Comparison of ENCODE assay signal across 9 cellular contexts in genomic region chr20:53657289-53657678, GRCh38.
DNase-seq lines count a peak whose midpoint lies in the region; ATAC-seq, FAIRE-seq and TF ChIP-seq lines count a peak whose summit lies in the region.
"Had no signal": no experiment of that assay in that cellular context is flagged by ENCODE, and none has a peak within 500 bp of the region (broad histone marks: within the 10 kb centered on the region; RNA-seq: fewer than 3 reads in every experiment).

No MANE protein-coding gene starts in this region.

- CTCF ChIA-PET in CD4-positive, alpha-beta T cell (lab: Charles Lee): interaction anchor here (0.6 to 1.5 kb wide), 4 partner anchors 11 to 259 kb away, joined by 3 to 7 read pairs (median 4); no protein-coding TSS in a partner anchor
- CTCF ChIA-PET in HEK293 (lab: Yijun Ruan, JAX): no interaction called here

- H2AFZ ChIP-seq in osteoblast (ENCODE audit: low read length): no peak overlapping the region

- ATAC-seq in CD4-positive, alpha-beta T cell (ENCODE audit: poor library complexity): no peak
- no peak for ATAC-seq in HG03457 (IDR thresholded peaks at IDR 0.05; ENCODE audit: unreplicated experiment)

- H4K20me1 ChIP-seq in osteoblast (ENCODE audit: insufficient read depth, low read length): no peaks in the 10 kb centered on the region

- no peak for FAIRE-seq in frontal cortex (lab: Jason Lieb, UNC)

- H3K36me3 ChIP-seq in HEK293 (ENCODE audit: control insufficient read depth in 2 of 2, insufficient read depth in 1 of 2, low read length in 2 of 2) (no peaks in the 10 kb centered on the region), adipocyte (ENCODE audit: control insufficient read depth, insufficient read depth, low read length, severe bottlenecking) (no peaks in the 10 kb centered on the region), osteoblast (ENCODE audit: insufficient read depth, low read length) (no peaks in the 10 kb centered on the region)

- peaks cover 80% of the 10 kb centered on the region for H3K4me1 Mint-ChIP-seq in CD4-positive, alpha-beta T cell (ENCODE audit: low read depth)

- H3K36me3 Mint-ChIP-seq in CD4-positive, alpha-beta T cell (ENCODE audit: low read depth): no peaks in the 10 kb centered on the region

- TF ChIP-seq CTCF in CD4-positive, alpha-beta T cell (IDR thresholded peaks at IDR 0.05): no peak
- TF ChIP-seq CTCF in HEK293 (tag by site-specific recombination; IDR thresholded peaks at IDR 0.05): no peak
- no peak for TF ChIP-seq CTCF in osteoblast (IDR thresholded peaks at IDR 0.05; ENCODE audit: extremely low read depth, low read depth, low read length)

- no peaks in the 10 kb centered on the region for H3K27me3 ChIP-seq in CD4-positive, alpha-beta T cell (ENCODE audit: control insufficient read depth, insufficient read depth, low read length)
- H3K27me3 ChIP-seq in adipocyte (replicated peaks; ENCODE audit: control insufficient read depth, insufficient read depth, low read length) (no peaks in the 10 kb centered on the region), osteoblast (ENCODE audit: insufficient read depth, low read length) (no peaks in the 10 kb centered on the region)

- DNase-seq in CD4-positive, alpha-beta T cell: no peak
- DNase-seq in adipocyte (ENCODE audit: low read depth): no peak
- DNase-seq in osteoblast (ENCODE audit: insufficient read length, low spot score, missing footprints): no peak
- DNase-seq in Ammon's horn (ENCODE audit: low spot score): no peak
- no peak for DNase-seq in frontal cortex (ENCODE audit: low spot score in 2 of 2)
- no peak for DNase-seq in NOMO-1 (lab: John Stamatoyannopoulos, UW; ENCODE audit: unreplicated experiment in 2 of 2)
- DNase-seq: SIG-M5 had no signal

- H3K27me3 Mint-ChIP-seq in CD4-positive, alpha-beta T cell: no peaks in the 10 kb centered on the region

- intact Hi-C loops in CD4-positive, alpha-beta T cell (cut with DNase I, micrococcal nuclease): loop anchor here (5.0 kb wide), 2 partner anchors 35 to 95 kb away; no protein-coding TSS in a partner anchor

- POLR2A ChIA-PET in CD4-positive, alpha-beta T cell (lab: Charles Lee): interaction anchor here (1.0 to 3.5 kb wide), 4 partner anchors 14 to 215 kb away, joined by 3 to 17 read pairs (median 12); partner anchors contain the start of gene ZNF217
- POLR2A ChIA-PET in HEK293 (lab: Yijun Ruan, JAX): interaction anchor here (0.7 kb wide), 1 partner anchor 12 kb away, joined by 6 read pairs; no protein-coding TSS in a partner anchor

- peak overlapping the region; percentile 59 for H3K4me2 ChIP-seq in osteoblast (ENCODE audit: insufficient read depth, low read length)

- peak overlapping the region; percentile 74 for H3K9ac ChIP-seq in adipocyte (ENCODE audit: low read length)

- H3K4me1 ChIP-seq in HEK293 (ENCODE audit: control insufficient read depth, insufficient read depth, low read length): 0 out of 2 replicates have a peak, but pooled peaks cover 8% of the 10 kb centered on the region
- peaks cover 63% of the 10 kb centered on the region for H3K4me1 ChIP-seq in adipocyte (ENCODE audit: control insufficient read depth, insufficient read depth, low read length)
- H3K4me1 ChIP-seq in osteoblast (ENCODE audit: insufficient read depth, low read length): peaks cover 42% of the 10 kb centered on the region

- peak overlapping the region; percentile 78 for H3K4me3 Mint-ChIP-seq in CD4-positive, alpha-beta T cell

- H3K9me3 ChIP-seq in CD4-positive, alpha-beta T cell (ENCODE audit: control insufficient read depth, low read length): no peaks in the 10 kb centered on the region
- H3K9me3 ChIP-seq in HEK293 (ENCODE audit: control insufficient read depth, insufficient read depth, low read depth, low read length): no peaks in the 10 kb centered on the region
- H3K9me3 ChIP-seq in adipocyte (ENCODE audit: control insufficient read depth, low read length): no peaks in the 10 kb centered on the region
- H3K9me3 ChIP-seq in osteoblast (ENCODE audit: low read depth, low read length): no peaks in the 10 kb centered on the region

- peak overlapping the region; percentile 92 for H3K27ac Mint-ChIP-seq in CD4-positive, alpha-beta T cell

- no peak overlapping the region for H3K27ac ChIP-seq in CD4-positive, alpha-beta T cell (ENCODE audit: low read depth, low read length)
- H3K27ac ChIP-seq in HEK293 (ENCODE audit: extremely low read depth, low read depth, low read length) (no peak overlapping the region), osteoblast (ENCODE audit: low read depth, low read length) (peak overlapping the region; percentile 68)

- H3K4me3 ChIP-seq in HEK293 (ENCODE audit: low read depth, low read length) (no peak overlapping the region), adipocyte (ENCODE audit: low read length) (peak overlapping the region; percentile 55), osteoblast (ENCODE audit: insufficient read depth, low read length) (no peak overlapping the region)

- no peaks in the 10 kb centered on the region for H3K79me2 ChIP-seq in osteoblast (ENCODE audit: insufficient read depth, low read length)

- H3K9me3 Mint-ChIP-seq in CD4-positive, alpha-beta T cell: no peaks in the 10 kb centered on the region

TF ChIP-seq in HEK293, 187 proteins besides CTCF, POLR2A, EP300 and RAD21:
- TF ChIP-seq ZNF362 (tag by site-specific recombination; IDR thresholded peaks at IDR 0.05): peak; percentile 71
- no peak for TF ChIP-seq ZNF623 (tag by site-specific recombination; IDR thresholded peaks at IDR 0.05)
- no peak for TF ChIP-seq SCRT2 (tag by site-specific recombination; IDR thresholded peaks at IDR 0.05)
- TF ChIP-seq PRDM10 (tag by site-specific recombination; IDR thresholded peaks at IDR 0.05): peak; percentile 89
- no peak for TF ChIP-seq ZNF639 (tag by site-specific recombination; IDR thresholded peaks at IDR 0.05)
- no peak for TF ChIP-seq ZNF302 (tag by site-specific recombination; IDR thresholded peaks at IDR 0.05; ENCODE audit: low read depth)
- no peak for TF ChIP-seq ZXDB (tag by site-specific recombination; IDR thresholded peaks at IDR 0.05)
